Comparison of ENCODE assay signal across 31 cellular contexts in genomic region chr1:109881906-109882287, GRCh38. TPM values are rescaled to one million over a fixed set of nuclear protein-coding genes. Genes with fewer than 3 reads are reported as not detected.
DNase-seq lines count a peak whose midpoint lies in the region; ATAC-seq and TF ChIP-seq lines count a peak whose summit lies in the region.
"Had no signal": no experiment of that assay in that cellular context is flagged by ENCODE, and none has a peak within 500 bp of the region (broad histone marks: within the 10 kb centered on the region; RNA-seq: fewer than 3 reads in every experiment).

No MANE protein-coding gene starts in this region.

- H4K5ac ChIP-seq in IMR-90 (ENCODE audit: low read depth, low read length), result no peak overlapping the region
- H4K5ac ChIP-seq in mesendoderm (ENCODE audit: low read length), result no peak overlapping the region

- H3K9me3 Mint-ChIP-seq in stimulated activated naive B cell treated with anti-CD40 and anti-IgM and Interleukin-4, amounts not matched to agents 10 μg/mL and 1 μg/mL and 100 μg/mL, for 72 hours, result no peaks in the 10 kb centered on the region
- no peaks in the 10 kb centered on the region for H3K9me3 Mint-ChIP-seq in naive thymus-derived CD8-positive, alpha-beta T cell
- H3K9me3 Mint-ChIP-seq: activated CD4-positive, alpha-beta T cell treated with anti-CD3 and anti-CD28 coated beads, Interleukin-2, amount 10 ng/mL, durations not matched to agents 24 days and 14 days; activated T-cell treated with anti-CD3 and anti-CD28 coated beads, Interleukin-2, amount 50 U/mL, for 4 hours; CD4-positive, alpha-beta memory T cell; GM23338; HFFc6 had no signal

- POLR2A ChIA-PET in IMR-90 (lab: Charles Lee; ENCODE audit: unreplicated experiment), result no interaction called here
- POLR2A ChIA-PET in naive thymus-derived CD8-positive, alpha-beta T cell (lab: Charles Lee), result no interaction called here

- dilution Hi-C loops in IMR-90 (cut with HindIII; ENCODE audit: low sequenced_read_pairs, unreplicated experiment), result no loop called here

- H3K27ac ChIP-seq in IMR-90 (ENCODE audit: insufficient read depth, low read length) (no peak overlapping the region), cingulate gyrus (ENCODE audit: low read depth, low read length) (peak overlapping the region; percentile 98), mesendoderm (ENCODE audit: low read depth, low read length) (no peak overlapping the region)
- H3K27ac ChIP-seq: brain microvascular endothelial cell, HL-60, VCaP had no signal

- 0 out of 2 replicates have a peak overlapping the region, but pooled peaks have one; percentile 43 for H2AK5ac ChIP-seq in IMR-90 (ENCODE audit: low read depth, low read length)
- peak overlapping the region; percentile 16 for H2AK5ac ChIP-seq in mesendoderm (ENCODE audit: low read length)

- H2BK120ac ChIP-seq in IMR-90 (ENCODE audit: low read depth, low read length) (no peak overlapping the region; the same call in 1 of the 2 replicates), mesendoderm (ENCODE audit: low read depth, low read length) (no peak overlapping the region)

- H3K4me2 ChIP-seq in IMR-90 (ENCODE audit: low read depth, low read length) (no peak overlapping the region), mesendoderm (ENCODE audit: low read length) (no peak overlapping the region)
- H3K4me2 ChIP-seq: A549, GM23338, smooth muscle cell had no signal

- no peak overlapping the region for H3K9ac ChIP-seq in IMR-90 (ENCODE audit: low read depth, low read length)
- H3K9ac ChIP-seq in mesendoderm (ENCODE audit: low read length), result no peak overlapping the region

- TF ChIP-seq RAD21 in IMR-90 (IDR thresholded peaks at IDR 0.05; ENCODE audit: low read length), result no peak

- DNase-seq in IMR-90 (no peak), mesendoderm (no peak)
- DNase-seq in stimulated activated naive B cell treated with anti-CD40 and anti-IgM and Interleukin-4, amounts not matched to agents 10 μg/mL and 1 μg/mL and 100 μg/mL, for 72 hours, result no peak
- no peak for DNase-seq in stimulated activated CD4-positive, alpha-beta T cell treated with anti-CD3 and anti-CD28 coated beads, Interleukin-2, amount 100 ng/mL, for 48 hours
- no peak for DNase-seq in naive thymus-derived CD8-positive, alpha-beta T cell
- DNase-seq: activated CD4-positive, alpha-beta T cell treated with anti-CD3 and anti-CD28 coated beads, Interleukin-2, amount 10 ng/mL, durations not matched to agents 24 days and 14 days; activated naive CD4-positive, alpha-beta T cell; activated T-cell treated with anti-CD3 and anti-CD28 coated beads, Interleukin-2, amount 50 U/mL, for 4 hours; AML-193; brain microvascular endothelial cell; CD4-positive, alpha-beta memory T cell; EL; foreskin fibroblast; heart right ventricle; HFFc6; left cardiac atrium; NCI-H1694 treated with DMSO at 0.1 percent for 48 hours; NCI-H2171; NCI-H510A treated with DMSO at 0.1 percent for 48 hours; NK-92 treated with Interleukin-12 subunit alpha and Interleukin-12 subunit beta, amount 100 ng/mL, for 24 hours; SHP77 treated with DMSO at 0.1 percent for 48 hours; stimulated activated CD4-positive, alpha-beta T cell treated with anti-CD3 and anti-CD28 coated beads, Interleukin-2, amount 100 ng/mL, for 24 hours had no signal

- TF ChIP-seq POLR2A in IMR-90 (IDR thresholded peaks at IDR 0.05; ENCODE audit: low read depth, low read length), result no peak

- no peaks in the 10 kb centered on the region for H3K27me3 ChIP-seq in IMR-90 (ENCODE audit: control insufficient read depth, insufficient read depth, low read length)
- H3K27me3 ChIP-seq in mesendoderm (ENCODE audit: insufficient read depth, low read length, poor library complexity), result no peaks in the 10 kb centered on the region
- H3K27me3 ChIP-seq: brain microvascular endothelial cell, heart right ventricle had no signal

- CTCF ChIA-PET in IMR-90 (lab: Yijun Ruan, JAX), result no interaction called here

- H4K8ac ChIP-seq in IMR-90 (ENCODE audit: low read depth in 2 of 2, low read length in 2 of 2), result no peak overlapping the region
- H4K8ac ChIP-seq in mesendoderm (ENCODE audit: low read depth, low read length), result no peak overlapping the region

- H3K9me3 ChIP-seq in IMR-90 (ENCODE audit: control insufficient read depth, insufficient read depth, low read length), result no peaks in the 10 kb centered on the region
- H3K9me3 ChIP-seq: A549, heart right ventricle had no signal

- H3K27me3 Mint-ChIP-seq in stimulated activated naive B cell treated with anti-CD40 and anti-IgM and Interleukin-4, amounts not matched to agents 10 μg/mL and 1 μg/mL and 100 μg/mL, for 72 hours, result no peaks in the 10 kb centered on the region
- H3K27me3 Mint-ChIP-seq in naive thymus-derived CD8-positive, alpha-beta T cell, result no peaks in the 10 kb centered on the region
- H3K27me3 Mint-ChIP-seq: activated CD4-positive, alpha-beta T cell treated with anti-CD3 and anti-CD28 coated beads, Interleukin-2, amount 10 ng/mL, durations not matched to agents 24 days and 14 days; CD4-positive, alpha-beta memory T cell had no signal

- H3K79me1 ChIP-seq in IMR-90 (ENCODE audit: low read depth in 1 of 2, low read length in 2 of 2) (no peaks in the 10 kb centered on the region), mesendoderm (ENCODE audit: low read length) (no peaks in the 10 kb centered on the region)

- H4K91ac ChIP-seq in IMR-90 (ENCODE audit: insufficient read depth, low read depth, low read length), result peak overlapping the region; percentile 27; the same call in 1 of the 2 replicates

- no peak for TF ChIP-seq CTCF in IMR-90 (conservative IDR thresholded peaks at IDR 0.05; ENCODE audit: low read depth, low read length)

- H3K56ac ChIP-seq in IMR-90 (ENCODE audit: extremely low read depth, insufficient read depth, low read length) (no peak overlapping the region), mesendoderm (ENCODE audit: low read length) (peak overlapping the region; percentile 51)

- H3K4me3 ChIP-seq in IMR-90 (ENCODE audit: insufficient read depth, low read depth, low read length), result no peak overlapping the region
- H3K4me3 ChIP-seq in mesendoderm (ENCODE audit: low read length), result no peak overlapping the region
- H3K4me3 ChIP-seq: A549, GM23338, heart right ventricle, smooth muscle cell had no signal

- H3K4me1 ChIP-seq in IMR-90 (ENCODE audit: control insufficient read depth, insufficient read depth, low read length) (peaks cover 12% of the 10 kb centered on the region), mesendoderm (ENCODE audit: control insufficient read depth, low read depth, low read length) (peaks cover 16% of the 10 kb centered on the region)

- no peak overlapping the region for H3K18ac ChIP-seq in IMR-90 (ENCODE audit: low read depth, low read length)
- no peak overlapping the region for H3K18ac ChIP-seq in mesendoderm (ENCODE audit: low read length)

- no peak overlapping the region for H2BK20ac ChIP-seq in IMR-90 (ENCODE audit: low read depth, low read length)

- peak overlapping the region; percentile 86 for H3K27ac Mint-ChIP-seq in stimulated activated naive B cell treated with anti-CD40 and anti-IgM and Interleukin-4, amounts not matched to agents 10 μg/mL and 1 μg/mL and 100 μg/mL, for 72 hours
- no peak overlapping the region for H3K27ac Mint-ChIP-seq in naive thymus-derived CD8-positive, alpha-beta T cell
- H3K27ac Mint-ChIP-seq: activated CD4-positive, alpha-beta T cell treated with anti-CD3 and anti-CD28 coated beads, Interleukin-2, amount 10 ng/mL, durations not matched to agents 24 days and 14 days; CD4-positive, alpha-beta memory T cell; GM23338; HFFc6 had no signal

- no peak overlapping the region for H3K4me3 Mint-ChIP-seq in stimulated activated naive B cell treated with anti-CD40 and anti-IgM and Interleukin-4, amounts not matched to agents 10 μg/mL and 1 μg/mL and 100 μg/mL, for 72 hours
- no peak overlapping the region for H3K4me3 Mint-ChIP-seq in naive thymus-derived CD8-positive, alpha-beta T cell
- H3K4me3 Mint-ChIP-seq: activated CD4-positive, alpha-beta T cell treated with anti-CD3 and anti-CD28 coated beads, Interleukin-2, amount 10 ng/mL, durations not matched to agents 24 days and 14 days; activated T-cell treated with anti-CD3 and anti-CD28 coated beads, Interleukin-2, amount 50 U/mL, for 4 hours; CD4-positive, alpha-beta memory T cell; GM23338; HFFc6 had no signal

- H3K36me3 Mint-ChIP-seq in stimulated activated naive B cell treated with anti-CD40 and anti-IgM and Interleukin-4, amounts not matched to agents 10 μg/mL and 1 μg/mL and 100 μg/mL, for 72 hours, result no peaks in the 10 kb centered on the region
- H3K36me3 Mint-ChIP-seq in naive thymus-derived CD8-positive, alpha-beta T cell, result no peaks in the 10 kb centered on the region
- H3K36me3 Mint-ChIP-seq: CD4-positive, alpha-beta memory T cell had no signal

- H2BK15ac ChIP-seq in IMR-90 (ENCODE audit: low read depth, low read length) (0 out of 3 replicates have a peak overlapping the region, but pooled peaks have one; percentile 25), mesendoderm (replicated peaks; ENCODE audit: low read depth) (no peak overlapping the region)

- H3K4me1 Mint-ChIP-seq in stimulated activated naive B cell treated with anti-CD40 and anti-IgM and Interleukin-4, amounts not matched to agents 10 μg/mL and 1 μg/mL and 100 μg/mL, for 72 hours, result peaks cover 53 to 68% of the 10 kb centered on the region in 2 donors
- peaks cover 0 to 19% (median 2%) of the 10 kb centered on the region in 4 donors for H3K4me1 Mint-ChIP-seq in naive thymus-derived CD8-positive, alpha-beta T cell

- H3K36me3 ChIP-seq in IMR-90 (ENCODE audit: control insufficient read depth, insufficient read depth, low read length), result no peaks in the 10 kb centered on the region
- H3K36me3 ChIP-seq in mesendoderm (ENCODE audit: control insufficient read depth, insufficient read depth, low read length), result no peaks in the 10 kb centered on the region
- H3K36me3 ChIP-seq: brain microvascular endothelial cell, heart right ventricle had no signal

- ATAC-seq in IMR-90 (ENCODE audit: low read depth) (no peak), GM18511 (IDR thresholded peaks at IDR 0.05; ENCODE audit: unreplicated experiment) (no peak), HG03565 (IDR thresholded peaks at IDR 0.05; ENCODE audit: unreplicated experiment) (no peak)
- no peak for ATAC-seq in stimulated activated naive B cell treated with anti-CD40 and anti-IgM and Interleukin-4, amounts not matched to agents 10 μg/mL and 1 μg/mL and 100 μg/mL, for 72 hours (replicated peaks)
- ATAC-seq in naive thymus-derived CD8-positive, alpha-beta T cell, result no peak
- ATAC-seq: A549; activated T-cell treated with anti-CD3 and anti-CD28 coated beads, Interleukin-2, amount 50 U/mL, for 4 hours; esophagus mucosa; GM23338; heart right ventricle; left cardiac atrium had no signal

- H3K14ac ChIP-seq in IMR-90 (replicated peaks; ENCODE audit: low read depth, low read length), result no peak overlapping the region

- H3K9me1 ChIP-seq in IMR-90 (ENCODE audit: insufficient read depth, low read length), result peaks cover 14% of the 10 kb centered on the region

- H2BK5ac ChIP-seq in IMR-90 (ENCODE audit: low read depth, low read length, poor library complexity, severe bottlenecking), result no peak overlapping the region
- no peak overlapping the region for H2BK5ac ChIP-seq in mesendoderm (ENCODE audit: low read length)

- no peaks in the 10 kb centered on the region for H4K20me1 ChIP-seq in IMR-90 (ENCODE audit: insufficient read depth, low read length)

- H3K79me2 ChIP-seq in mesendoderm (ENCODE audit: control insufficient read depth, insufficient read depth, low read length), result no peaks in the 10 kb centered on the region

- no peak overlapping the region for H2AK9ac ChIP-seq in IMR-90 (replicated peaks; ENCODE audit: low read depth, low read length, poor library complexity)

- BruUV-seq in IMR-90 (replicated peaks; lab: Mats Ljungman, UMichigan), result no TSS peak

- H3K4ac ChIP-seq in IMR-90 (ENCODE audit: low read depth, low read length) (peak overlapping the region; percentile 0; the same call in 1 of the 2 replicates), mesendoderm (ENCODE audit: low read depth, low read length) (no peak overlapping the region)

- peak overlapping the region; percentile 27 for H2AFZ ChIP-seq in IMR-90 (replicated peaks; ENCODE audit: low read length, poor library complexity)
- H2AFZ ChIP-seq: GM23338 had no signal

- intact Hi-C loops in IMR-90 (cut with micrococcal nuclease), result no loop called here

- 100% methylated on average over 1 of the region's 4 CpGs; no CpG with 5 or more reads in 1 of the 2 experiments for whole genome bisulfite sequencing in IMR-90 (ENCODE audit: extremely low coverage in 2 of 2, insufficient read length in 1 of 2), 2 experiments
- no CpG with 5 or more reads among the region's 4 CpGs for WGBS in mesendoderm (ENCODE audit: extremely low coverage, insufficient coverage, low lambda C conversion rate)

- no peak overlapping the region for H3K23ac ChIP-seq in IMR-90 (ENCODE audit: low read depth, low read length)
- no peak overlapping the region for H3K23ac ChIP-seq in mesendoderm (ENCODE audit: low read length)

- in situ Hi-C loops in IMR-90 (cut with MboI; ENCODE audit: low sequenced_read_pairs), result no loop called here

RNA-seq across cellular contexts. Expression of gene CSF1, which starts 28.8 kb away (rescaled TPM):
- 9.4 and 14.3 TPM in 2 replicates for total RNA-seq in IMR-90 (2012; rRNA removed)
- polyA plus RNA-seq in IMR-90 (2012; rRNA removed), result 22.0 and 25.6 TPM in 2 replicates
- 19.2 and 30.9 TPM in 2 replicates for polyA plus RNA-seq in IMR-90 (2012; cell fraction: cytosol; rRNA removed)
- 26.9 and 32.7 TPM in 2 replicates for polyA plus RNA-seq in IMR-90 (2012; cell fraction: nucleus; rRNA removed; ENCODE audit: low replicate concordance)
- polyA plus RNA-seq in mesendoderm (2013, experiment 1 of 2), result 2.3 TPM
- polyA plus RNA-seq in mesendoderm (2013, experiment 2 of 2), result 2.0 TPM
- total RNA-seq in naive thymus-derived CD8-positive, alpha-beta T cell, result under 1 TPM; 0.27 to 0.44 TPM
- 1 to 10 TPM in 2 of 3 donors, under 1 TPM in 1; 0.68 to 1.6 (median 1.1) TPM for polyA plus RNA-seq in naive thymus-derived CD8-positive, alpha-beta T cell
